ENCODE assay signal across 1 cellular context in genomic region chr7:100705341-100705752, GRCh38.
TF ChIP-seq lines count a peak whose summit lies in the region.

No MANE protein-coding gene starts in this region.

TF ChIP-seq in HepG2, 621 proteins besides CTCF, POLR2A, EP300 and RAD21 (continued from another document and continues in another):
- TF ChIP-seq PLSCR1 (CRISPR knock-in tag; IDR thresholded peaks at IDR 0.05; ENCODE audit: borderline replicate concordance), result no peak
- no peak for TF ChIP-seq HOMEZ (CRISPR knock-in tag; IDR thresholded peaks at IDR 0.05; ENCODE audit: low read depth)
- no peak for TF ChIP-seq MAZ (IDR thresholded peaks at IDR 0.05; ENCODE audit: borderline replicate concordance, low read depth, low read length)
- 0 out of 2 replicates have a peak, but pooled peaks have one; percentile 6 for TF ChIP-seq MAZ (CRISPR knock-in tag; IDR thresholded peaks at IDR 0.05; ENCODE audit: low read depth)
- TF ChIP-seq ZIK1 (CRISPR knock-in tag; IDR thresholded peaks at IDR 0.05; ENCODE audit: borderline replicate concordance, low read depth), result no peak; the same call in 1 of the 2 replicates
- TF ChIP-seq ZNF709 (CRISPR knock-in tag; IDR thresholded peaks at IDR 0.05), result peak; percentile 90; the same call in 1 of the 2 replicates
- TF ChIP-seq HDAC6 (IDR thresholded peaks at IDR 0.05; ENCODE audit: low read depth, low read length), result no peak
- no peak for TF ChIP-seq MIER2 (CRISPR knock-in tag; IDR thresholded peaks at IDR 0.05)
- 0 out of 2 replicates have a peak, but pooled peaks have one; percentile 16 for TF ChIP-seq ZMYM3 (CRISPR knock-in tag; IDR thresholded peaks at IDR 0.05)
- no peak for TF ChIP-seq SCMH1 (CRISPR knock-in tag; IDR thresholded peaks at IDR 0.05; ENCODE audit: borderline replicate concordance)
- 0 out of 2 replicates have a peak, but pooled peaks have one; percentile 39 for TF ChIP-seq HES4 (CRISPR knock-in tag; IDR thresholded peaks at IDR 0.05; ENCODE audit: borderline replicate concordance)
- no peak for TF ChIP-seq EED (CRISPR knock-in tag; IDR thresholded peaks at IDR 0.05)
- TF ChIP-seq FOXA3 (CRISPR knock-in tag; IDR thresholded peaks at IDR 0.05), result peak; percentile 38; the same call in 1 of the 2 replicates
- TF ChIP-seq RARA (CRISPR knock-in tag; IDR thresholded peaks at IDR 0.05), result no peak
- peak; percentile 4; the same call in 1 of the 2 replicates for TF ChIP-seq ZBTB38 (CRISPR knock-in tag; IDR thresholded peaks at IDR 0.05)
- no peak for TF ChIP-seq TMF1 (CRISPR knock-in tag; IDR thresholded peaks at IDR 0.05; ENCODE audit: low read depth)
- TF ChIP-seq SP140L (CRISPR knock-in tag; IDR thresholded peaks at IDR 0.05; ENCODE audit: borderline replicate concordance), result no peak
- no peak for TF ChIP-seq PLRG1 (conservative IDR thresholded peaks at IDR 0.05)
- TF ChIP-seq CSRNP1 (CRISPR knock-in tag; IDR thresholded peaks at IDR 0.05), result no peak
- TF ChIP-seq ZNF563 (CRISPR knock-in tag; IDR thresholded peaks at IDR 0.05), result peak; percentile 87
- peak; percentile 72; the same call in 1 of the 2 replicates for TF ChIP-seq ADNP (CRISPR knock-in tag; IDR thresholded peaks at IDR 0.05)
- peak; percentile 81 for TF ChIP-seq ZBTB3 (CRISPR knock-in tag; IDR thresholded peaks at IDR 0.05; ENCODE audit: borderline replicate concordance, low read depth)
- no peak for TF ChIP-seq ZNF253 (CRISPR knock-in tag; IDR thresholded peaks at IDR 0.05; ENCODE audit: borderline replicate concordance)
- no peak for TF ChIP-seq KDM3A (CRISPR knock-in tag; IDR thresholded peaks at IDR 0.05; ENCODE audit: low read depth)
- peak; percentile 98 for TF ChIP-seq ZBTB7A (CRISPR knock-in tag; IDR thresholded peaks at IDR 0.05)
- TF ChIP-seq DMTF1 (CRISPR knock-in tag; IDR thresholded peaks at IDR 0.05), result no peak
- TF ChIP-seq ZNF660 (CRISPR knock-in tag; IDR thresholded peaks at IDR 0.05; ENCODE audit: borderline replicate concordance, low read depth), result no peak
- no peak for TF ChIP-seq ARID2 (CRISPR knock-in tag; IDR thresholded peaks at IDR 0.05; ENCODE audit: borderline replicate concordance)
- peak; percentile 49; the same call in 1 of the 2 replicates for TF ChIP-seq SIN3A (IDR thresholded peaks at IDR 0.05; ENCODE audit: borderline replicate concordance, low read depth, low read length)
- no peak for TF ChIP-seq E2F2 (CRISPR knock-in tag; IDR thresholded peaks at IDR 0.05; ENCODE audit: borderline replicate concordance)
- TF ChIP-seq FOXO4 (CRISPR knock-in tag; conservative IDR thresholded peaks at IDR 0.05), result 0 out of 2 replicates have a peak, but pooled peaks have one; percentile 98
- TF ChIP-seq MTF1 (CRISPR knock-in tag; IDR thresholded peaks at IDR 0.05), result no peak
- TF ChIP-seq HNF4A (CRISPR knock-in tag; IDR thresholded peaks at IDR 0.05), result peak; percentile 51; the same call in 1 of the 2 replicates
- no peak for TF ChIP-seq FOXP1 (IDR thresholded peaks at IDR 0.05)
- no peak for TF ChIP-seq FOXP1 (CRISPR knock-in tag; IDR thresholded peaks at IDR 0.05)
- no peak for TF ChIP-seq ZFP62 (CRISPR knock-in tag; IDR thresholded peaks at IDR 0.05)
- TF ChIP-seq ZSCAN25 (CRISPR knock-in tag; IDR thresholded peaks at IDR 0.05), result peak; percentile 69
- TF ChIP-seq ZNF331 (CRISPR knock-in tag; IDR thresholded peaks at IDR 0.05), result peak; percentile 60; the same call in 1 of the 2 replicates
- TF ChIP-seq PREB (CRISPR knock-in tag; IDR thresholded peaks at IDR 0.05), result no peak
- no peak for TF ChIP-seq GATA4 (IDR thresholded peaks at IDR 0.05; ENCODE audit: borderline replicate concordance, low read depth)
- no peak for TF ChIP-seq RBM39 (IDR thresholded peaks at IDR 0.05; ENCODE audit: low read depth, low read length, poor library complexity, severe bottlenecking)
- no peak for TF ChIP-seq NR2F2 (IDR thresholded peaks at IDR 0.05; ENCODE audit: borderline replicate concordance, low read depth)
- TF ChIP-seq NFKB2 (CRISPR knock-in tag; IDR thresholded peaks at IDR 0.05; ENCODE audit: borderline replicate concordance), result peak; percentile 14; the same call in 1 of the 2 replicates
- TF ChIP-seq GPN1 (CRISPR knock-in tag; IDR thresholded peaks at IDR 0.05; ENCODE audit: borderline replicate concordance), result no peak
- no peak for TF ChIP-seq ZKSCAN5 (CRISPR knock-in tag; IDR thresholded peaks at IDR 0.05)
- TF ChIP-seq DPF2 (CRISPR knock-in tag; IDR thresholded peaks at IDR 0.05; ENCODE audit: borderline replicate concordance, low read depth), result 0 out of 2 replicates have a peak, but pooled peaks have one; percentile 18
- no peak for TF ChIP-seq RNF219 (CRISPR knock-in tag; IDR thresholded peaks at IDR 0.05)
- peak; percentile 27; the same call in 1 of the 2 replicates for TF ChIP-seq CREB3 (CRISPR knock-in tag; IDR thresholded peaks at IDR 0.05)
- TF ChIP-seq TOE1 (CRISPR knock-in tag; IDR thresholded peaks at IDR 0.05), result no peak
- no peak for TF ChIP-seq MAFF (IDR thresholded peaks at IDR 0.05; ENCODE audit: low read depth, low read length)
- TF ChIP-seq FOXP4 (CRISPR knock-in tag; IDR thresholded peaks at IDR 0.05), result peak; percentile 54; the same call in 1 of the 2 replicates
- no peak for TF ChIP-seq ETV6 (CRISPR knock-in tag; conservative IDR thresholded peaks at IDR 0.05)
- TF ChIP-seq ZNF446 (CRISPR knock-in tag; IDR thresholded peaks at IDR 0.05), result peak; percentile 84
- no peak for TF ChIP-seq KLF6 (CRISPR knock-in tag; IDR thresholded peaks at IDR 0.05)
